In genomic region chr12:65754744-65755595, GRCh38 we compare ENCODE assay signal across 31 cellular contexts.
"Had no signal": no experiment of that assay in that cellular context is flagged by ENCODE, and none has a peak within 500 bp of the region (broad histone marks: within the 10 kb centered on the region; RNA-seq: fewer than 3 reads in every experiment).

No MANE protein-coding gene starts in this region.

- H3K9ac ChIP-seq: SK-N-SH had no signal

- H3K4me1 Mint-ChIP-seq: activated B cell treated with CpG ODN at 0.5 μM for 24 hours had no signal

- ATAC-seq: activated naive CD4-positive, alpha-beta T cell treated with anti-CD3 and anti-CD28 coated beads, Interleukin-2, amount 50 U/mL, for 72 hours; activated T-cell treated with anti-CD3 and anti-CD28 coated beads, Interleukin-2, amount 50 U/mL, for 4 hours; PC-3 had no signal

- H3K4me1 ChIP-seq: adrenal gland, Peyer's patch had no signal

- H3K4me3 ChIP-seq: adrenal gland, Peyer's patch, SJSA1 had no signal

- H3K27me3 Mint-ChIP-seq: activated CD4-positive, alpha-beta memory T cell treated with anti-CD3 and anti-CD28 coated beads for 36 hours had no signal

- H3K27ac Mint-ChIP-seq: activated B cell treated with CpG ODN at 0.5 μM for 24 hours; activated CD4-positive, alpha-beta memory T cell treated with anti-CD3 and anti-CD28 coated beads for 36 hours; activated naive CD4-positive, alpha-beta T cell treated with anti-CD3 and anti-CD28 coated beads for 36 hours; activated naive CD4-positive, alpha-beta T cell treated with anti-CD3 and anti-CD28 coated beads, Interleukin-2, amount 50 U/mL, for 72 hours; activated T-helper 1 cell treated with anti-CD3 and anti-CD28 coated beads, Interleukin-12 subunit alpha, Interleukin-12 subunit beta, Interleukin-2, Interleukin-4 antibody, amounts not matched to agents 30 ng/mL and 10 ng/mL and 1 ng/mL, durations not matched to agents 14 hours and 24 hours and 36 hours; T-helper 1 cell treated with Interleukin-12 subunit alpha and Interleukin-12 subunit beta and Interleukin-4 antibody, amounts not matched to agents 30 μg/mL and 1 μg/mL, for 36 hours; T-helper 2 cell treated with Interferon-gamma antibody and Interleukin-4, amounts not matched to agents 5 μg/mL and 100 μg/mL, for 36 hours had no signal

- H3K4me3 Mint-ChIP-seq: activated B cell treated with CpG ODN at 0.5 μM for 24 hours; activated CD4-positive, alpha-beta memory T cell treated with anti-CD3 and anti-CD28 coated beads for 36 hours; activated naive CD4-positive, alpha-beta T cell treated with anti-CD3 and anti-CD28 coated beads for 36 hours; activated T-cell treated with anti-CD3 and anti-CD28 coated beads, Interleukin-2, amount 50 U/mL, for 4 hours; activated T-helper 1 cell treated with anti-CD3 and anti-CD28 coated beads, Interleukin-12 subunit alpha, Interleukin-12 subunit beta, Interleukin-2, Interleukin-4 antibody, amounts not matched to agents 30 ng/mL and 10 ng/mL and 1 ng/mL, durations not matched to agents 14 hours and 24 hours and 36 hours; T-helper 1 cell treated with Interleukin-12 subunit alpha and Interleukin-12 subunit beta and Interleukin-4 antibody, amounts not matched to agents 30 μg/mL and 1 μg/mL, for 36 hours; T-helper 2 cell treated with Interferon-gamma antibody and Interleukin-4, amounts not matched to agents 5 μg/mL and 100 μg/mL, for 36 hours had no signal

- H3K27ac ChIP-seq: adrenal gland, brain microvascular endothelial cell, Peyer's patch, SJSA1 had no signal

- DNase-seq: activated B cell treated with CpG ODN at 0.5 μM for 24 hours; activated CD4-positive, alpha-beta memory T cell treated with anti-CD3 and anti-CD28 coated beads for 36 hours; activated CD4-positive, alpha-beta T cell treated with anti-CD3 and anti-CD28 coated beads for 4 hours; activated CD4-positive, alpha-beta T cell treated with anti-CD3 and anti-CD28 coated beads, Interleukin-2, amount 50 U/mL, for 1 hour; activated CD4-positive, CD25-positive, alpha-beta regulatory T cell treated with anti-CD3 and anti-CD28 coated beads, Interleukin-2, amount 50 U/mL, for 72 hours; activated CD8-positive, alpha-beta memory T cell treated with anti-CD3 and anti-CD28 coated beads, Interleukin-2, amount 50 U/mL, for 4 hours; activated gamma-delta T cell treated with Interleukin-2 at 50 U/mL for 16 hours; activated naive CD4-positive, alpha-beta T cell treated with anti-CD3 and anti-CD28 coated beads for 36 hours; activated T-cell treated with anti-CD3 and anti-CD28 coated beads for 4 hours; activated T-cell treated with anti-CD3 and anti-CD28 coated beads, Interleukin-2, amount 50 U/mL, for 4 hours; adrenal gland; anterior cingulate cortex; brain microvascular endothelial cell; central memory CD4-positive, alpha-beta T cell; NCI-H1105; NCI-H1436; NCI-H1694; NCI-H1930; NCI-H2081 treated with DMSO at 0.1 percent for 48 hours; NCI-H345; NCI-H524 treated with DMSO at 0.1 percent for 48 hours; Peyer's patch; RPMI8226; SHP77 treated with DMSO at 0.1 percent for 48 hours; SK-N-SH had no signal

- H3K9me3 Mint-ChIP-seq: activated B cell treated with CpG ODN at 0.5 μM for 24 hours; activated CD4-positive, alpha-beta memory T cell treated with anti-CD3 and anti-CD28 coated beads for 36 hours; activated naive CD4-positive, alpha-beta T cell treated with anti-CD3 and anti-CD28 coated beads for 36 hours; activated T-cell treated with anti-CD3 and anti-CD28 coated beads, Interleukin-2, amount 50 U/mL, for 4 hours; activated T-helper 1 cell treated with anti-CD3 and anti-CD28 coated beads, Interleukin-12 subunit alpha, Interleukin-12 subunit beta, Interleukin-2, Interleukin-4 antibody, amounts not matched to agents 30 ng/mL and 10 ng/mL and 1 ng/mL, durations not matched to agents 14 hours and 24 hours and 36 hours; T-helper 1 cell treated with Interleukin-12 subunit alpha and Interleukin-12 subunit beta and Interleukin-4 antibody, amounts not matched to agents 30 μg/mL and 1 μg/mL, for 36 hours; T-helper 2 cell treated with Interferon-gamma antibody and Interleukin-4, amounts not matched to agents 5 μg/mL and 100 μg/mL, for 36 hours had no signal

- H3K9me2 ChIP-seq: SK-N-SH had no signal

- H3K4me2 ChIP-seq: SK-N-SH had no signal

- H3K36me3 Mint-ChIP-seq: activated CD4-positive, alpha-beta memory T cell treated with anti-CD3 and anti-CD28 coated beads for 36 hours; activated naive CD4-positive, alpha-beta T cell treated with anti-CD3 and anti-CD28 coated beads, Interleukin-2, amount 50 U/mL, for 72 hours had no signal

- H3K36me3 ChIP-seq: adrenal gland, brain microvascular endothelial cell, Peyer's patch, SJSA1 had no signal

- H3K27me3 ChIP-seq: adrenal gland, brain microvascular endothelial cell, Peyer's patch, SJSA1 had no signal
